ENCODE assay signal across 16 cellular contexts in the genomic region with DNA sequence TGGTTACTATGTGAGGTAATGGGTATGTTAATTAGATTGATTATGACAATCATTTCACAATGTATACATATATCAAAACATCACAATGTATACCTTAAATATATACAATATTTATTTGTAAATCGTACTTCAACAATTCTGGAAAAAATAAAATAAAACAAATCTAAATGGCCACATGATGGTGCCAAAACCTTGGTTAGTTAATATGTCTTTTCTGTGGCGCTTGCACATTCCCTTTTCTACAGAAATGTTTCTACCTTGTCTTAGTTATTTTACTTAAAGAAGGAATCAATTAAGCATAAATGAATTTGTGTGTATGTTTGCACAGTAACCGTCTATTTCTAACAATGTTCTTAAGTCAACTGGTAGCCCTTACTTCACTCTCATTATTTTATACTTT. TPM values are rescaled to one million over a fixed set of nuclear protein-coding genes. Genes with fewer than 3 reads are reported as not detected.
DNase-seq lines count a peak whose midpoint lies in the region; ATAC-seq and TF ChIP-seq lines count a peak whose summit lies in the region.
"Had no signal": no experiment of that assay in that cellular context is flagged by ENCODE, and none has a peak within 500 bp of the region (broad histone marks: within the 10 kb centered on the region; RNA-seq: fewer than 3 reads in every experiment).

No MANE protein-coding gene starts in this region.

- ATAC-seq in upper lobe of left lung (ENCODE audit: low FRiP score in 2 of 2) = no peak
- ATAC-seq: natural killer cell treated with Interleukin-12 subunit alpha and Interleukin-12 subunit beta and Interleukin-15 and Interleukin-18, amount 100 ng/mL, for 72 hours had no signal

- no peaks in the 10 kb centered on the region for H3F3A ChIP-seq in GM23248 (ENCODE audit: insufficient read depth)

- WGBS in GM23248 (ENCODE audit: low coverage in 1 of 2, low lambda C conversion rate in 2 of 2, missing lambda C conversion rate in 2 of 2), 2 experiments = 56 to 58% methylated on average over 3 of the region's 3 CpGs
- 53 to 54% methylated on average over 3 of the region's 3 CpGs for WGBS in upper lobe of left lung, 2 donors

- no peak overlapping the region for H3K4me2 ChIP-seq in GM23248 (ENCODE audit: unreplicated experiment)
- H3K4me2 ChIP-seq in OCI-LY3 (ENCODE audit: low read length) = no peak overlapping the region
- no peak overlapping the region for H3K4me2 ChIP-seq in parathyroid adenoma (ENCODE audit: low read length)
- H3K4me2 ChIP-seq: KMS-11 had no signal

- DNase-seq in GM23248 = peak; percentile 27
- peak; percentile 22 for DNase-seq in epithelial cell of esophagus (ENCODE audit: low read depth)
- DNase-seq in stimulated activated CD4-positive, alpha-beta T cell treated with anti-CD3 and anti-CD28 coated beads, Interleukin-4, amount 100 ng/mL, for 4 hours = no peak
- DNase-seq in MG63 = no peak
- no peak for DNase-seq in upper lobe of left lung
- no peak for DNase-seq in activated CD4-positive, alpha-beta T cell treated with anti-CD3 and anti-CD28 coated beads for 1 hour
- DNase-seq: activated T-cell treated with anti-CD3 and anti-CD28 coated beads, Interleukin-2, amount 50 U/mL, for 1 hour; Calu3; immature natural killer cell; NCI-H345; Right ventricle myocardium superior; WERI-Rb-1 had no signal

- H3K9me3 ChIP-seq in GM23248 (ENCODE audit: low read depth) (no peaks in the 10 kb centered on the region), OCI-LY3 (ENCODE audit: insufficient read depth, low read length) (no peaks in the 10 kb centered on the region), parathyroid adenoma (ENCODE audit: control insufficient read depth, low read length) (no peaks in the 10 kb centered on the region), MG63 (no peaks in the 10 kb centered on the region), upper lobe of left lung (no peaks in the 10 kb centered on the region)

- TF ChIP-seq CTCF in OCI-LY3 (IDR thresholded peaks at IDR 0.05; ENCODE audit: low read depth, low read length) = peak; percentile 51
- TF ChIP-seq CTCF in epithelial cell of esophagus (IDR thresholded peaks at IDR 0.05; ENCODE audit: insufficient read depth, low read depth, low read length, missing control alignments) = no peak
- peak; percentile 26 for TF ChIP-seq CTCF in parathyroid adenoma (IDR thresholded peaks at IDR 0.05)
- no peak for TF ChIP-seq CTCF in upper lobe of left lung (IDR thresholded peaks at IDR 0.05)

- H3K36me3 ChIP-seq in GM23248 (ENCODE audit: low read depth) (no peaks in the 10 kb centered on the region), OCI-LY3 (replicated peaks; ENCODE audit: low read depth, low read length) (no peaks in the 10 kb centered on the region), parathyroid adenoma (ENCODE audit: control insufficient read depth, insufficient read depth, low read length) (no peaks in the 10 kb centered on the region), MG63 (no peaks in the 10 kb centered on the region), upper lobe of left lung (no peaks in the 10 kb centered on the region)
- H3K36me3 ChIP-seq: WERI-Rb-1 had no signal

- H3K4me3 ChIP-seq in GM23248 (no peak overlapping the region), OCI-LY3 (ENCODE audit: low read length) (no peak overlapping the region), epithelial cell of esophagus (ENCODE audit: low read length) (no peak overlapping the region), parathyroid adenoma (ENCODE audit: low read depth, low read length) (no peak overlapping the region), MG63 (no peak overlapping the region), upper lobe of left lung (no peak overlapping the region)

- H3K79me2 ChIP-seq in GM23248 (ENCODE audit: insufficient read depth) (no peaks in the 10 kb centered on the region), OCI-LY3 (ENCODE audit: low read length) (no peaks in the 10 kb centered on the region), parathyroid adenoma (no peaks in the 10 kb centered on the region)

- no peaks in the 10 kb centered on the region for H3K27me3 ChIP-seq in GM23248 (replicated peaks; ENCODE audit: insufficient read depth)
- H3K27me3 ChIP-seq in OCI-LY3 (ENCODE audit: low read depth, low read length) = 0 out of 2 replicates have a peak, but pooled peaks cover 4% of the 10 kb centered on the region
- no peaks in the 10 kb centered on the region for H3K27me3 ChIP-seq in parathyroid adenoma (ENCODE audit: control insufficient read depth, insufficient read depth, low read length)
- H3K27me3 ChIP-seq in MG63 = no peaks in the 10 kb centered on the region
- no peaks in the 10 kb centered on the region for H3K27me3 ChIP-seq in upper lobe of left lung

- H3K27ac ChIP-seq in GM23248 (no peak overlapping the region), OCI-LY3 (ENCODE audit: low read length) (no peak overlapping the region), parathyroid adenoma (no peak overlapping the region), upper lobe of left lung (no peak overlapping the region)
- H3K27ac ChIP-seq: KMS-11, WERI-Rb-1 had no signal

- in situ Hi-C loops in GM23248 (cut with MboI) = no loop called here

- H3K4me1 ChIP-seq in GM23248 (ENCODE audit: insufficient read depth) (no peaks in the 10 kb centered on the region), OCI-LY3 (ENCODE audit: low read length) (no peaks in the 10 kb centered on the region), parathyroid adenoma (no peaks in the 10 kb centered on the region), upper lobe of left lung (no peaks in the 10 kb centered on the region)

- no peak for TF ChIP-seq POLR2A in upper lobe of left lung (IDR thresholded peaks at IDR 0.05)

- H4K20me1 ChIP-seq in GM23248 (ENCODE audit: insufficient read depth) (no peaks in the 10 kb centered on the region), OCI-LY3 (ENCODE audit: insufficient read depth, low read length) (no peaks in the 10 kb centered on the region)

- H3K9me2 ChIP-seq in GM23248 (ENCODE audit: insufficient read depth) = no peaks in the 10 kb centered on the region

- TF ChIP-seq EP300 in upper lobe of left lung (IDR thresholded peaks at IDR 0.05) = no peak

- H3K9ac ChIP-seq in GM23248 (no peak overlapping the region), OCI-LY3 (ENCODE audit: low read length) (no peak overlapping the region), parathyroid adenoma (no peak overlapping the region)
- H3K9ac ChIP-seq: KMS-11 had no signal

- H2AFZ ChIP-seq in GM23248 = no peak overlapping the region
- no peak overlapping the region for H2AFZ ChIP-seq in OCI-LY3 (ENCODE audit: low read depth, low read length)
- no peak overlapping the region for H2AFZ ChIP-seq in parathyroid adenoma

RNA-seq across cellular contexts. Expression of a gene that starts 53.4 kb away (rescaled TPM):
- 13.1 and 17.5 TPM in 2 replicates for total RNA-seq in GM23248 (2014; rRNA removed; shearing (Covaris generic))
- polyA plus RNA-seq in GM23248 (2016; fragmentation: Nextera tagmentation; extraction: Ambion mirVana) = 20.0 and 20.3 TPM in 2 replicates
- 20.2 and 23.2 TPM in 2 replicates for total RNA-seq in MG63 (2014; rRNA removed; shearing (Covaris generic); ENCODE audit: low replicate concordance)
- 1 to 10 TPM; 4.2 to 9.1 (median 7.8) TPM for total RNA-seq in upper lobe of left lung

Comparison
In these comparisons a context has a peak if more than half of its experiments do, and no peak if none do; other contexts are left out.
1. DNase-seq: peak in GM23248 (single experiment) and epithelial cell of esophagus (single experiment); none in stimulated activated CD4-positive, alpha-beta T cell treated with anti-CD3 and anti-CD28 coated beads, Interleukin-4, amount 100 ng/mL, for 4 hours (0 of 2), MG63 (single experiment), upper lobe of left lung (0 of 2) and activated CD4-positive, alpha-beta T cell treated with anti-CD3 and anti-CD28 coated beads for 1 hour (single experiment).
2. CTCF ChIP-seq: peak in OCI-LY3 (single experiment) and parathyroid adenoma (single experiment); none in epithelial cell of esophagus (single experiment) and upper lobe of left lung (0 of 6).